36 cellular contexts compared by ENCODE assay signal in the genomic region with DNA sequence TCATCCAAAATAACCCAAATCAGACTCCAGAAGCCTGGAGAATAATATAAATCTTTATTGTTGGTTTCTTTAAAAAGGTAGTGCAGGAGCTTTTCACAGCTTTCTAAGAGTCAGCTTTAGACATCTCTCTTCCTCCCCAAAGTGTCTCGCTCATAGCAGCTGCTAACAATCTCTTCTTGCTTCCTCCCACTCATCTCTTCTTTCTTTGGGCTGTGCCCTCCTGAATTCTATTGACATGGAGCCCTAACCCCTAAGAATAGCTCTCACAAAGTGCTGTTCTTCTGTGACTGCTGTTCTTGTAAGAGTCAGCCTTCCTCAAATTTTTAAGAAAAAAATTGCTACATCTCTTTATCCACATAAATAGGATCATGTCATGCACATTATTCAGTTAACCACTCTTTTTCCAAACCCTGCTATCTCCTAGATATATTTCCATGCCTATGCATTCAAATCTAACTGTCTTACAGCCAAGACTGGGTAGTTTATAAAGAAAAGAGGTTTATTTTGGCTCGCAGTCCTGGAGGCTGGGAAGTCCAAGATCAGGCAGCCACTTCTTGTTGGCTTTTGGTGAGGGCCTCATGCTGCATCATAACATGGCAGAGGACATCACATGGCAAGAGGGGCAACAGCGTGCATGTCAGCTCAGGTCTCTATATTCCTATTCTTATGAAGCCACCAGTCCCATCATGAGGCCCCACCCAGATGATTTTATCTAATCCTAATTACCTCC.
"Had no signal": no experiment of that assay in that cellular context is flagged by ENCODE, and none has a peak within 500 bp of the region (broad histone marks: within the 10 kb centered on the region; RNA-seq: fewer than 3 reads in every experiment).

No MANE protein-coding gene starts in this region.

- H3K27ac ChIP-seq: adrenal gland, ascending aorta, body of pancreas, brain microvascular endothelial cell, breast epithelium, cardiac muscle cell had no signal

- ATAC-seq: activated naive CD8-positive, alpha-beta T cell treated with anti-CD3 and anti-CD28 coated beads, Interleukin-2, amount 50 U/mL, for 24 hours; activated T-cell treated with anti-CD3 and anti-CD28 coated beads, Interleukin-2, amount 50 U/mL, for 4 hours; activated T-cell treated with anti-CD3 and anti-CD28 coated beads, Interleukin-2, amount 50 U/mL, for 72 hours; activated T-helper 17 cell treated with anti-CD3 and anti-CD28 coated beads, Interleukin-2, amount 50 U/mL, for 72 hours; body of pancreas had no signal

- H3K36me3 Mint-ChIP-seq: activated naive CD4-positive, alpha-beta T cell treated with anti-CD3 and anti-CD28 coated beads, Interleukin-2, amount 10 ng/mL, durations not matched to agents 7 days and 5 days; activated naive CD4-positive, alpha-beta T cell treated with anti-CD3 and anti-CD28 coated beads, Interleukin-2, amount 50 U/mL, for 24 hours; activated naive CD8-positive, alpha-beta T cell; activated naive CD8-positive, alpha-beta T cell treated with anti-CD3 and anti-CD28 coated beads for 36 hours; activated naive CD8-positive, alpha-beta T cell treated with anti-CD3 and anti-CD28 coated beads, Interleukin-2, amount 10 ng/mL, durations not matched to agents 7 days and 5 days; brain had no signal

- DNase-seq: activated effector memory CD4-positive, alpha-beta T cell treated with anti-CD3 and anti-CD28 coated beads, Interleukin-2, amount 50 U/mL, for 16 hours; activated effector memory CD4-positive, alpha-beta T cell treated with Interleukin-2 at 50 U/mL for 16 hours; activated gamma-delta T cell; activated gamma-delta T cell treated with Interleukin-2 at 50 U/mL for 16 hours; activated naive CD4-positive, alpha-beta T cell; activated naive CD4-positive, alpha-beta T cell treated with anti-CD3 and anti-CD28 coated beads for 36 hours; activated naive CD4-positive, alpha-beta T cell treated with anti-CD3 and anti-CD28 coated beads, Interleukin-2, amount 10 ng/mL, durations not matched to agents 7 days and 5 days; activated naive CD4-positive, alpha-beta T cell treated with anti-CD3 and anti-CD28 coated beads, Interleukin-2, amount 50 U/mL, for 16 hours; activated naive CD4-positive, alpha-beta T cell treated with Interleukin-2 at 50 U/mL for 16 hours; activated naive CD8-positive, alpha-beta T cell treated with anti-CD3 and anti-CD28 coated beads for 36 hours; activated naive CD8-positive, alpha-beta T cell treated with anti-CD3 and anti-CD28 coated beads, Interleukin-2, amount 10 ng/mL, durations not matched to agents 7 days and 5 days; activated naive CD8-positive, alpha-beta T cell treated with anti-CD3 and anti-CD28 coated beads, Interleukin-2, amount 50 U/mL, for 24 hours; activated T-cell treated with anti-CD3 and anti-CD28 coated beads, Interleukin-2, amount 50 U/mL, for 1 hour; activated T-cell treated with anti-CD3 and anti-CD28 coated beads, Interleukin-2, amount 50 U/mL, for 24 hours; activated T-cell treated with anti-CD3 and anti-CD28 coated beads, Interleukin-2, amount 50 U/mL, for 4 hours; activated T-cell treated with anti-CD3 and anti-CD28 coated beads, Interleukin-2, amount 50 U/mL, for 48 hours; activated T-cell treated with anti-CD3 and anti-CD28 coated beads, Interleukin-2, amount 50 U/mL, for 72 hours; adrenal gland; amniotic stem cell; amygdala; aorta; body of pancreas; brain microvascular endothelial cell; central memory CD4-positive, alpha-beta T cell; cerebellar nuclear complex had no signal

- H3K36me3 ChIP-seq: adrenal gland, ascending aorta, brain microvascular endothelial cell, breast epithelium, cardiac muscle cell had no signal

- H3K9me3 Mint-ChIP-seq: activated naive CD4-positive, alpha-beta T cell treated with anti-CD3 and anti-CD28 coated beads, Interleukin-2, amount 10 ng/mL, durations not matched to agents 7 days and 5 days; activated T-helper 2 cell treated with anti-CD3 and anti-CD28 coated beads, Interferon-gamma antibody, Interleukin-2, Interleukin-4, amounts not matched to agents 10 μg/mL and 5 μg/mL and 100 μg/mL, durations not matched to agents 14 hours and 24 hours and 36 hours had no signal

- FAIRE-seq: astrocyte, bronchial epithelial cell had no signal

- H3K4me3 ChIP-seq: adrenal gland, ascending aorta, body of pancreas, breast epithelium, cardiac muscle cell had no signal

- H3K4me1 ChIP-seq: adrenal gland, ascending aorta, body of pancreas, breast epithelium had no signal

- H3K9me3 ChIP-seq: adrenal gland, ascending aorta had no signal

- H3K27me3 ChIP-seq: adrenal gland, ascending aorta, body of pancreas, brain microvascular endothelial cell, breast epithelium, cardiac muscle cell had no signal

- H3K27ac Mint-ChIP-seq: activated naive CD4-positive, alpha-beta T cell treated with anti-CD3 and anti-CD28 coated beads for 36 hours; activated naive CD4-positive, alpha-beta T cell treated with anti-CD3 and anti-CD28 coated beads, Interleukin-2, amount 10 ng/mL, durations not matched to agents 7 days and 5 days; activated naive CD4-positive, alpha-beta T cell treated with anti-CD3 and anti-CD28 coated beads, Interleukin-2, amount 50 U/mL, for 24 hours; activated naive CD8-positive, alpha-beta T cell; activated naive CD8-positive, alpha-beta T cell treated with anti-CD3 and anti-CD28 coated beads for 36 hours; activated naive CD8-positive, alpha-beta T cell treated with anti-CD3 and anti-CD28 coated beads, Interleukin-2, amount 10 ng/mL, durations not matched to agents 7 days and 5 days; activated naive CD8-positive, alpha-beta T cell treated with anti-CD3 and anti-CD28 coated beads, Interleukin-2, amount 50 U/mL, for 24 hours; activated T-cell treated with anti-CD3 and anti-CD28 coated beads, Interleukin-2, amount 50 U/mL, for 24 hours; activated T-cell treated with anti-CD3 and anti-CD28 coated beads, Interleukin-2, amount 50 U/mL, for 72 hours; activated T-helper 1 cell treated with anti-CD3 and anti-CD28 coated beads, Interleukin-12 subunit alpha, Interleukin-12 subunit beta, Interleukin-2, Interleukin-4 antibody, amounts not matched to agents 30 ng/mL and 10 ng/mL and 1 ng/mL, durations not matched to agents 14 hours and 24 hours and 36 hours; activated T-helper 17 cell treated with anti-CD3 and anti-CD28 coated beads, Interleukin-2, amount 50 U/mL, for 72 hours; activated T-helper 2 cell treated with anti-CD3 and anti-CD28 coated beads, Interferon-gamma antibody, Interleukin-2, Interleukin-4, amounts not matched to agents 10 μg/mL and 5 μg/mL and 100 μg/mL, durations not matched to agents 14 hours and 24 hours and 36 hours; brain had no signal
